Comparison of ENCODE assay signal across 8 cellular contexts in the genomic region with DNA sequence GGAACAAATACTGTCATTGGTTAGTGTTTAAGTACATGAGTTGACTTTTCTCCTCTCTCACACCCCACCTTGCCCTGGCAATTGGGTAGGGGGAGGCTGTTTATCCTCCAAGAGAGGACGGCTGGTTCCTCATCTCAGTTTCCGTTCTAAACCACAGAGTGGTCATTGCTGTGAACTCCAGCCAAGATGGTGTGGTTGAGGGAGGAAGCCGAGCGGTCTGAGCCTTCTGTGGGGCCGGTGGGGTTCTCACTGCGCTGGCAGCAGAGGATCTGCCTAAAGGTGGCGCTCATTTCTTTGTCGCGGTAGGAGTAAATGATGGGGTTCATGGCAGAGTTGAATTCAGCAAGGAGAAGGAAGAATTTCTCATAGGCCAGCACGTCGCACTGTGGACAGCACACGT.
DNase-seq lines count a peak whose midpoint lies in the region; ATAC-seq, FAIRE-seq and TF ChIP-seq lines count a peak whose summit lies in the region.

No MANE protein-coding gene starts in this region.

- H3K27me3 Mint-ChIP-seq in mesothelial cell of epicardium (ENCODE audit: low read depth) = no peaks in the 10 kb centered on the region

- no peak overlapping the region for H3K27ac Mint-ChIP-seq in mesothelial cell of epicardium

- no peak overlapping the region for H3K27ac ChIP-seq in pancreas

- peaks cover 16% of the 10 kb centered on the region for H3K36me3 Mint-ChIP-seq in mesothelial cell of epicardium

- H3K9me3 Mint-ChIP-seq in mesothelial cell of epicardium = peaks cover 5% of the 10 kb centered on the region

- 85% methylated on average over 12 of the region's 12 CpGs for WGBS in pancreas, 2 donors

- H3K36me3 ChIP-seq in pancreas = no peaks in the 10 kb centered on the region

- peak; percentile 93 for ATAC-seq in GM19043 (IDR thresholded peaks at IDR 0.05; ENCODE audit: low read depth, unreplicated experiment)
- ATAC-seq in HG03139 (IDR thresholded peaks at IDR 0.05; ENCODE audit: unreplicated experiment) = peak; percentile 96
- ATAC-seq in pancreas = peak in 3 of 4 donors; percentile 25 to 88 (median 71)
- no peak for ATAC-seq in GM18873 (IDR thresholded peaks at IDR 0.05; ENCODE audit: low FRiP score, unreplicated experiment)

- H3K4me1 ChIP-seq in pancreas = no peaks in the 10 kb centered on the region

- peaks cover 16% of the 10 kb centered on the region for H3K4me1 Mint-ChIP-seq in mesothelial cell of epicardium

- DNase-seq in choroid plexus epithelial cell (ENCODE audit: low read depth) = no peak
- peak in 1 of 6 donors; percentile 42 for DNase-seq in pancreas
- DNase-seq in NCI-H774 (lab: John Stamatoyannopoulos, UW) = no peak
- DNase-seq in mesothelial cell of epicardium (ENCODE audit: low spot score in 2 of 2, unreplicated experiment in 2 of 2) = no peak
- DNase-seq in DMS153 (lab: John Stamatoyannopoulos, UW) = no peak

- intact Hi-C loops in pancreas (cut with DNase I) = no loop called here

- no peak for FAIRE-seq in pancreas (lab: Jason Lieb, UNC)

- no peak overlapping the region for H3K4me3 Mint-ChIP-seq in mesothelial cell of epicardium

- H3K9me3 ChIP-seq in pancreas = no peaks in the 10 kb centered on the region

- H3K27me3 ChIP-seq in pancreas = no peaks in the 10 kb centered on the region

- H3K4me3 ChIP-seq in choroid plexus epithelial cell (ENCODE audit: low read depth, low read length) = no peak overlapping the region
- no peak overlapping the region for H3K4me3 ChIP-seq in pancreas

- peak; percentile 3 for TF ChIP-seq CTCF in choroid plexus epithelial cell (conservative IDR thresholded peaks at IDR 0.05; ENCODE audit: low read depth, low read length)
- TF ChIP-seq CTCF in pancreas (IDR thresholded peaks at IDR 0.05) = no peak
- TF ChIP-seq CTCF in mesothelial cell of epicardium (IDR thresholded peaks at IDR 0.05; ENCODE audit: unreplicated experiment) = no peak
